ENCODE assay signal across 22 cellular contexts in the genomic region with DNA sequence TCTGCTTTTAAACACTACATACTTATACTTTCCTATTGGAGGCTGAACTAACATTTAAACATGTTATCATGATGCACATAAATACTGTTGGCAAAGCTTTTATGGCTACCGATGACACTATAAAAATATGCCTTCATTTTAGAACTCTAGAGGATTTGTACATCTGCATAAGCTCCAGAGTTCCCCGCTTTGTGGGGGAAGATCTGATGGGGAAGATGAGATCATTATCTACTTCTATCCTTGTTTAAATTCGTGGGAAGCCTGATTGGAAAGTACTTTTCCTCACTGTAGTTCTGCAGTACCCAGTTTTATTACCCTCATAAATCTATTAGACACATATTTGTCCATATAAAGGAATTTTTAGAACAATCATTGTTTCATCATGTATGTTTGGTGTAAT.
"Had no signal": no experiment of that assay in that cellular context is flagged by ENCODE, and none has a peak within 500 bp of the region (broad histone marks: within the 10 kb centered on the region; RNA-seq: fewer than 3 reads in every experiment).

No MANE protein-coding gene starts in this region.

- H3K9me3 ChIP-seq: left ventricle myocardium inferior, mucosa of descending colon, right atrium auricular region, sigmoid colon, thoracic aorta had no signal

- DNase-seq: cerebellar nuclear complex; erythroblast; foreskin melanocyte; kidney; left cardiac atrium; left ventricle myocardium inferior; mucosa of descending colon; naive thymus-derived CD8-positive, alpha-beta T cell; posterior cingulate gyrus; sigmoid colon; stimulated activated CD4-positive, alpha-beta T cell treated with anti-CD3 and anti-CD28 coated beads, Interleukin-2, amount 100 ng/mL, for 48 hours; stimulated activated CD8-positive, alpha-beta memory T cell treated with anti-CD3 and anti-CD28 coated beads, Interleukin-4, amount 100 ng/mL, for 48 hours; stimulated activated naive CD8-positive, alpha-beta T cell treated with anti-CD3 and anti-CD28 coated beads, Interleukin-15, amount 100 ng/mL, for 72 hours; trophoblast cell had no signal

- H3K4me3 ChIP-seq: hepatocyte, left ventricle myocardium inferior, lung, mucosa of descending colon, right atrium auricular region, sigmoid colon, smooth muscle cell, thoracic aorta had no signal

- H3K27ac Mint-ChIP-seq: dendritic cell treated with granulocyte-macrophage colony-stimulating factor and Interleukin-4, amounts not matched to agents 40 ng/mL and 50 ng/mL, for 4 days; naive thymus-derived CD8-positive, alpha-beta T cell; stimulated activated effector memory CD8-positive, alpha-beta T cell treated with anti-CD3 and anti-CD28 coated beads, Interleukin-12 subunit alpha, Interleukin-12 subunit beta, amount 100 ng/mL, for 72 hours; stimulated activated naive CD8-positive, alpha-beta T cell treated with anti-CD3 and anti-CD28 coated beads, Interleukin-15, amount 100 ng/mL, for 72 hours had no signal

- H3K27me3 ChIP-seq: hepatocyte, right atrium auricular region, sigmoid colon had no signal

- ATAC-seq: left cardiac atrium; mucosa of descending colon; naive thymus-derived CD8-positive, alpha-beta T cell; stimulated activated effector memory CD8-positive, alpha-beta T cell treated with anti-CD3 and anti-CD28 coated beads, Interleukin-12 subunit alpha, Interleukin-12 subunit beta, amount 100 ng/mL, for 72 hours; stimulated activated naive CD8-positive, alpha-beta T cell treated with anti-CD3 and anti-CD28 coated beads, Interleukin-15, amount 100 ng/mL, for 72 hours had no signal

- H3K4me1 ChIP-seq: left ventricle myocardium inferior, right atrium auricular region had no signal

- H3K9me3 Mint-ChIP-seq: naive thymus-derived CD8-positive, alpha-beta T cell; neural crest cell; stimulated activated effector memory CD8-positive, alpha-beta T cell treated with anti-CD3 and anti-CD28 coated beads, Interleukin-12 subunit alpha, Interleukin-12 subunit beta, amount 100 ng/mL, for 72 hours; stimulated activated naive CD8-positive, alpha-beta T cell treated with anti-CD3 and anti-CD28 coated beads, Interleukin-15, amount 100 ng/mL, for 72 hours had no signal

- H3K4me3 Mint-ChIP-seq: dendritic cell treated with granulocyte-macrophage colony-stimulating factor and Interleukin-4, amounts not matched to agents 40 ng/mL and 50 ng/mL, for 4 days; naive thymus-derived CD8-positive, alpha-beta T cell; neural crest cell; stimulated activated effector memory CD8-positive, alpha-beta T cell treated with anti-CD3 and anti-CD28 coated beads, Interleukin-12 subunit alpha, Interleukin-12 subunit beta, amount 100 ng/mL, for 72 hours; stimulated activated naive CD8-positive, alpha-beta T cell treated with anti-CD3 and anti-CD28 coated beads, Interleukin-15, amount 100 ng/mL, for 72 hours had no signal

- H3K4me1 Mint-ChIP-seq: naive thymus-derived CD8-positive, alpha-beta T cell; stimulated activated naive CD8-positive, alpha-beta T cell treated with anti-CD3 and anti-CD28 coated beads, Interleukin-15, amount 100 ng/mL, for 72 hours had no signal

- H3K36me3 ChIP-seq: left ventricle myocardium inferior, right atrium auricular region, sigmoid colon, thoracic aorta had no signal

- H3K27me3 Mint-ChIP-seq: naive thymus-derived CD8-positive, alpha-beta T cell; stimulated activated naive CD8-positive, alpha-beta T cell treated with anti-CD3 and anti-CD28 coated beads, Interleukin-15, amount 100 ng/mL, for 72 hours had no signal

- H3K36me3 Mint-ChIP-seq: naive thymus-derived CD8-positive, alpha-beta T cell; stimulated activated effector memory CD8-positive, alpha-beta T cell treated with anti-CD3 and anti-CD28 coated beads, Interleukin-12 subunit alpha, Interleukin-12 subunit beta, amount 100 ng/mL, for 72 hours had no signal

- H3K27ac ChIP-seq: hepatocyte, left ventricle myocardium inferior, right atrium auricular region, thoracic aorta had no signal
